In the genomic region with DNA sequence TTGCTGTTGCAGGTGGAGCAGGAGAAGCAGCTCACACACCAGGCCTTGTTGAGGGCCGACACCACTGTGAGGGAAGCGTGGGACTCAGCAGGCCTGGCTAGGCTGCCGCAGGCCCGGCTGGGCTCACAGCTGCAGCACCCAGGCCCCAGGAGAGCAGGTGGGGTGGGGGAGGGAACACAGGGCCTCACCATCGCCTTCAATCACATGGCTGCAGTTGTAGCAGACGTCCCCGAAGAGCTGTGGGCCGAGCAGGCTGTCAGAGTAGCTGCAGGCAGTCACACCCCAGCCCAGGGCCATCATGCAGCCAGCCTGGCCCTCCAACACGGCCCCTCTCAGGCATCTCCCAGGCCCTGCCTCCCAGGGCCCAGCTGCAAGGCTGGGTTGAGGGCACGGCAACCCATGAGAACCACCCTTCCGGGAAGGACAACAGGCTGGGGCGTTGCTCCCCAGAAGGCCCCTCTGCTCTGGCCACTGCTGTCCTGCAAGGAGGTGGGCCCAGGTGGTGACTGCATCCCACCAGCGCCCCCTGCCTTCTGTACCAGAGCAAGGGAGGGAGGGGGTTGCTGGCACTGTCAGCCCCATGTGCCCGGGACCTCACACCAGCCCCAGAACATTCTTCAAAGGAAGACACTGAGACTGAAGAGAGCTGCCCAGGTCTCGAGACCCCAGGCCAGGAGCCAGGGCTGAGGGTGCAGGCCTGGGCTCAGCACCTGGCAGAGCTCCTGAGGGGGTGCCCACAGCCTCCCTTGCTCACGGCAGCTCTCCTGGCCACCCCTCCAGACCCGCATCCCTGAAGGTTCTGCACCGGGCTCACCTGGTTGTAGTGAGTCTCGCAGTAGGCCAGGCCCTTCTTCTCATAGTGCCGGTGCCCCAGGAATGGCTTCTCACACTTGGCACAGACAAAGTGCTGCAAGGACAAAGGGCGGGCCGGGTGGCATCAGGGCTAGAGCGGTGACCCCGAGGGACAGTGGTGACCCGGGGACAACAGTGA, we compare ENCODE assay signal across 9 cellular contexts. TPM values are rescaled to one million over a fixed set of nuclear protein-coding genes. Genes with fewer than 3 reads are reported as not detected.
DNase-seq lines count a peak whose midpoint lies in the region; ATAC-seq and TF ChIP-seq lines count a peak whose summit lies in the region.
"Had no signal": no experiment of that assay in that cellular context is flagged by ENCODE, and none has a peak within 500 bp of the region (broad histone marks: within the 10 kb centered on the region; RNA-seq: fewer than 3 reads in every experiment).

No MANE protein-coding gene starts in this region.

- no peak for TF ChIP-seq POLR2A in vagina (IDR thresholded peaks at IDR 0.05)

- H3K9me3 ChIP-seq in vagina = no peaks in the 10 kb centered on the region

- H3K36me3 ChIP-seq in vagina = no peaks in the 10 kb centered on the region

- peak; percentile 58 for ATAC-seq in HG02884 (IDR thresholded peaks at IDR 0.05; ENCODE audit: unreplicated experiment)

- intact Hi-C loops in vagina (cut with DNase I) = no loop called here

- H3K27ac ChIP-seq in vagina = no peak overlapping the region
- H3K27ac ChIP-seq: KMS-11 had no signal

- DNase-seq in activated CD8-positive, alpha-beta memory T cell treated with anti-CD3 and anti-CD28 coated beads, Interleukin-2, amount 50 U/mL, for 48 hours = peak; percentile 72
- peak; percentile 55 for DNase-seq in left kidney (ENCODE audit: low read depth, low spot score)
- DNase-seq in SKM-1 (lab: John Stamatoyannopoulos, UW; ENCODE audit: unreplicated experiment) = no peak
- no peak for DNase-seq in SW 1271 (lab: John Stamatoyannopoulos, UW)
- DNase-seq in NCI-H1436 (lab: John Stamatoyannopoulos, UW) = no peak
- DNase-seq in vagina (ENCODE audit: extremely low spot score in 2 of 2) = no peak

- H3K4me1 ChIP-seq in vagina = peaks cover 23% of the 10 kb centered on the region

- TF ChIP-seq CTCF in GM12872 (IDR thresholded peaks at IDR 0.05; ENCODE audit: insufficient read depth, low read depth, low read length) (peak; percentile 48; the same call in 1 of the 3 replicates), vagina (IDR thresholded peaks at IDR 0.05) (no peak)

- H3K4me3 ChIP-seq in vagina = no peak overlapping the region

- H3K27me3 ChIP-seq in vagina = no peaks in the 10 kb centered on the region

RNA-seq across cellular contexts. Expression of a gene that starts 5.6 kb away (rescaled TPM):
- total RNA-seq in vagina = not detected

RNA-seq across cellular contexts. Expression of a gene that starts 35.0 kb away (rescaled TPM):
- 44.2 TPM for total RNA-seq in vagina

Comparison
In these comparisons a context has a peak if more than half of its experiments do, and no peak if none do; other contexts are left out.
1. DNase-seq: peak in activated CD8-positive, alpha-beta memory T cell treated with anti-CD3 and anti-CD28 coated beads, Interleukin-2, amount 50 U/mL, for 48 hours (single experiment) and left kidney (single experiment); none in SKM-1 (single experiment), SW 1271 (0 of 2), NCI-H1436 (single experiment) and vagina (0 of 2).